Comparison of ENCODE assay signal across 22 cellular contexts in genomic region chr17:56718515-56718914, GRCh38.
A peak's percentile ranks its signal among the peaks of the same experiment; 100 is the strongest.
DNase-seq lines count a peak whose midpoint lies in the region; ATAC-seq, FAIRE-seq and TF ChIP-seq lines count a peak whose summit lies in the region.
"Had no signal": no experiment of that assay in that cellular context is flagged by ENCODE, and none has a peak within 500 bp of the region (broad histone marks: within the 10 kb centered on the region; RNA-seq: fewer than 3 reads in every experiment).

No MANE protein-coding gene starts in this region.

- H3K4me1 ChIP-seq in HepG2 (ENCODE audit: insufficient read depth, low read length) (no peaks in the 10 kb centered on the region), right lobe of liver (no peaks in the 10 kb centered on the region)
- no peaks in the 10 kb centered on the region for H3K4me1 ChIP-seq in CD8-positive, alpha-beta memory T cell (ENCODE audit: insufficient read depth, low read length)
- H3K4me1 ChIP-seq: HAP-1 had no signal

- H3K79me2 ChIP-seq in HepG2 (ENCODE audit: insufficient read depth, low read length) = no peaks in the 10 kb centered on the region

- no peak for TF ChIP-seq RAD21 in HepG2 (CRISPR knock-in tag; IDR thresholded peaks at IDR 0.05)

- intact Hi-C loops in HepG2 (cut with micrococcal nuclease; ENCODE audit: unreplicated experiment) = no loop called here
- intact Hi-C loops in right lobe of liver (cut with DNase I) = loop anchor here (5.0 to 10.0 kb wide), 2 partner anchors 124 to 126 kb away; partner anchors contain the start of gene NOG (in 2 of the 2)

- in situ Hi-C loops in HepG2 (cut with HindIII; ENCODE audit: extremely low pct_ligation_motif_present, low pct_unique_long_range_greater_than_20kb) = loop anchor here (5.0 kb wide), 1 partner anchor 136 kb away; no protein-coding TSS in a partner anchor

- H3K4me3 ChIP-seq in HepG2 (replicated peaks in 1 of 3; ENCODE audit: insufficient read depth in 1 of 3, low read depth in 2 of 3, low read length in 3 of 3) (no peak overlapping the region), right lobe of liver (no peak overlapping the region)
- H3K4me3 ChIP-seq in CD8-positive, alpha-beta memory T cell (ENCODE audit: low read length) = no peak overlapping the region
- H3K4me3 ChIP-seq: GM23338, HAP-1 had no signal

- TF ChIP-seq EP300 in HepG2 (IDR thresholded peaks at IDR 0.05; ENCODE audit: low read depth in 2 of 2, low read length in 2 of 2) = no peak
- TF ChIP-seq EP300 in HepG2 (CRISPR knock-in tag; IDR thresholded peaks at IDR 0.05; ENCODE audit: borderline replicate concordance) = no peak

- no peaks in the 10 kb centered on the region for H4K20me1 ChIP-seq in HepG2 (ENCODE audit: insufficient read depth, low read length)

- no peak overlapping the region for H2AFZ ChIP-seq in HepG2 (ENCODE audit: low read length)

- WGBS in HepG2 (ENCODE audit: low lambda C conversion rate) = 2% methylated on average over 4 of the region's 4 CpGs
- 39% methylated on average over 4 of the region's 4 CpGs for WGBS in right lobe of liver (ENCODE audit: insufficient coverage, low coverage, low lambda C conversion rate, missing lambda C conversion rate)

- no peak overlapping the region for H3K9ac ChIP-seq in HepG2 (ENCODE audit: insufficient read depth, low read depth, low read length)
- H3K9ac ChIP-seq: KMS-11 had no signal

- FAIRE-seq in HepG2 (lab: Jason Lieb, UNC) = no peak
- FAIRE-seq: GM18507, HTR-8/SVneo had no signal

- no peaks in the 10 kb centered on the region for H3K9me3 ChIP-seq in HepG2 (ENCODE audit: low read length)
- H3K9me3 ChIP-seq in right lobe of liver = no peaks in the 10 kb centered on the region
- H3K9me3 ChIP-seq in T-helper 17 cell (ENCODE audit: control insufficient read depth, low read length, poor library complexity, severe bottlenecking) = no peaks in the 10 kb centered on the region
- no peaks in the 10 kb centered on the region for H3K9me3 ChIP-seq in CD8-positive, alpha-beta memory T cell (ENCODE audit: low read length)
- H3K9me3 ChIP-seq: HAP-1 had no signal

- TF ChIP-seq POLR2A in HepG2 (IDR thresholded peaks at IDR 0.05; ENCODE audit: insufficient read depth in 1 of 2, low read depth in 2 of 2, low read length in 2 of 2) = no peak
- TF ChIP-seq POLR2A in right lobe of liver (IDR thresholded peaks at IDR 0.05) = no peak

- no TSS peak for BruUV-seq in HepG2 (replicated peaks; lab: Mats Ljungman, UMichigan)

- H3K36me3 Mint-ChIP-seq in T-helper 17 cell (ENCODE audit: low read depth) = peaks cover 4% of the 10 kb centered on the region
- no peaks in the 10 kb centered on the region for H3K36me3 Mint-ChIP-seq in CD8-positive, alpha-beta memory T cell
- H3K36me3 Mint-ChIP-seq: CD8-positive, alpha-beta T cell had no signal

- no peak overlapping the region for H3K4me2 ChIP-seq in HepG2 (ENCODE audit: low read depth, low read length)
- H3K4me2 ChIP-seq: GM23338, KMS-11 had no signal

- TF ChIP-seq CTCF in HepG2 (CRISPR knock-in tag; IDR thresholded peaks at IDR 0.05) = no peak
- TF ChIP-seq CTCF in right lobe of liver (IDR thresholded peaks at IDR 0.05) = no peak

- H3K27ac ChIP-seq in HepG2 (ENCODE audit: extremely low read length, insufficient read depth, low read length) (no peak overlapping the region), right lobe of liver (no peak overlapping the region)
- no peak overlapping the region for H3K27ac ChIP-seq in CD8-positive, alpha-beta memory T cell (ENCODE audit: low read depth, low read length)
- H3K27ac ChIP-seq: KMS-11 had no signal

- H3K9me3 Mint-ChIP-seq in CD8-positive, alpha-beta memory T cell = no peaks in the 10 kb centered on the region
- H3K9me3 Mint-ChIP-seq: CD8-positive, alpha-beta T cell; GM23338; HFFc6 had no signal

- H3K4me3 Mint-ChIP-seq in T-helper 17 cell = no peak overlapping the region
- no peak overlapping the region for H3K4me3 Mint-ChIP-seq in CD8-positive, alpha-beta memory T cell
- H3K4me3 Mint-ChIP-seq: CD8-positive, alpha-beta T cell; GM23338; HFFc6 had no signal

- no peaks in the 10 kb centered on the region for H3K36me3 ChIP-seq in HepG2 (replicated peaks in 1 of 2; ENCODE audit: control insufficient read depth in 1 of 2, insufficient read depth in 2 of 2, low read length in 2 of 2)
- H3K36me3 ChIP-seq in right lobe of liver = no peaks in the 10 kb centered on the region
- H3K36me3 ChIP-seq in CD8-positive, alpha-beta memory T cell (ENCODE audit: insufficient read depth, low read length) = no peaks in the 10 kb centered on the region
- H3K36me3 ChIP-seq: HAP-1 had no signal

- peaks cover 20% of the 10 kb centered on the region for H3K27me3 Mint-ChIP-seq in T-helper 17 cell
- peaks cover 5 to 6% of the 10 kb centered on the region in 2 donors for H3K27me3 Mint-ChIP-seq in CD8-positive, alpha-beta memory T cell

- H3K4me1 Mint-ChIP-seq in T-helper 17 cell = peaks cover 10% of the 10 kb centered on the region
- H3K4me1 Mint-ChIP-seq in CD8-positive, alpha-beta memory T cell = no peaks in the 10 kb centered on the region

- ATAC-seq in HepG2 (no peak), right lobe of liver (no peak), HG03432 (IDR thresholded peaks at IDR 0.05; ENCODE audit: unreplicated experiment) (peak; percentile 44), T-helper 17 cell (no peak)
- ATAC-seq: CD8-positive, alpha-beta T cell; GM23338; Panc1 had no signal

- POLR2A ChIA-PET in HepG2 (lab: Yijun Ruan, JAX) = no interaction called here
- POLR2A ChIA-PET in CD8-positive, alpha-beta memory T cell (lab: Charles Lee) = no interaction called here

- H3K27ac Mint-ChIP-seq in T-helper 17 cell = peak overlapping the region; percentile 37
- H3K27ac Mint-ChIP-seq in CD8-positive, alpha-beta memory T cell = no peak overlapping the region
- H3K27ac Mint-ChIP-seq: CD8-positive, alpha-beta T cell; GM23338; HFFc6 had no signal

- peaks cover 0 to 53% of the 10 kb centered on the region in 2 experiments; a peak in 4 of 5 replicates for H3K27me3 ChIP-seq in HepG2 (ENCODE audit: control insufficient read depth in 1 of 2, insufficient read depth in 2 of 2, low read length in 2 of 2)
- no peaks in the 10 kb centered on the region for H3K27me3 ChIP-seq in right lobe of liver
- no peaks in the 10 kb centered on the region for H3K27me3 ChIP-seq in CD8-positive, alpha-beta memory T cell (ENCODE audit: insufficient read depth, low read length, poor library complexity, severe bottlenecking)

- CTCF ChIA-PET in HepG2 (lab: Yijun Ruan, JAX; ENCODE audit: low intra/inter-chr PET ratio, low total read pairs) = no interaction called here
- CTCF ChIA-PET in CD8-positive, alpha-beta memory T cell (lab: Charles Lee) = interaction anchor here (1.0 to 1.3 kb wide), 2 partner anchors 17 to 62 kb away, joined by 3 to 4 read pairs; no protein-coding TSS in a partner anchor

- DNase-seq in HepG2 (ENCODE audit: low spot score) (no peak), right lobe of liver (no peak), T-helper 17 cell (no peak), SHP77 treated with DMSO at 0.1 percent for 48 hours (lab: John Stamatoyannopoulos, UW) (no peak), DMS153 (lab: John Stamatoyannopoulos, UW) (no peak)
- no peak for DNase-seq in CD8-positive, alpha-beta memory T cell
- DNase-seq: CD8-positive, alpha-beta T cell; DND-41; HFFc6; MV-4-11; NCI-H1105 treated with DMSO at 0.1 percent for 48 hours; NCI-H2029 treated with DMSO at 0.1 percent for 48 hours; NCI-H2227 treated with DMSO at 0.1 percent for 48 hours; NCI-H526 treated with DMSO at 0.1 percent for 48 hours; SHP77 had no signal

TF ChIP-seq in HepG2, 621 proteins besides CTCF, POLR2A, EP300 and RAD21 (continues in another document):
- TF ChIP-seq CHCHD3 (CRISPR knock-in tag; IDR thresholded peaks at IDR 0.05) (no peak), GATA4 (IDR thresholded peaks at IDR 0.05; ENCODE audit: borderline replicate concordance, low read depth) (no peak), CREB1 (IDR thresholded peaks at IDR 0.05) (peak; percentile 34; the same call in 1 of the 2 replicates), CREB1 (CRISPR knock-in tag; IDR thresholded peaks at IDR 0.05) (no peak), YEATS4 (CRISPR knock-in tag; IDR thresholded peaks at IDR 0.05; ENCODE audit: borderline replicate concordance) (no peak)
